21 cellular contexts compared by ENCODE assay signal in genomic region chr14:45359766-45360165, GRCh38.
DNase-seq lines count a peak whose midpoint lies in the region; ATAC-seq, FAIRE-seq and TF ChIP-seq lines count a peak whose summit lies in the region.
"Had no signal": no experiment of that assay in that cellular context is flagged by ENCODE, and none has a peak within 500 bp of the region (broad histone marks: within the 10 kb centered on the region; RNA-seq: fewer than 3 reads in every experiment).

No MANE protein-coding gene starts in this region.

- no peak overlapping the region for H3K4me3 Mint-ChIP-seq in astrocyte (ENCODE audit: unreplicated experiment)

- no peaks in the 10 kb centered on the region for H3K36me3 Mint-ChIP-seq in astrocyte (ENCODE audit: low read depth, unreplicated experiment)

- H3K36me3 ChIP-seq in GM23248 (ENCODE audit: low read depth): no peaks in the 10 kb centered on the region
- no peaks in the 10 kb centered on the region for H3K36me3 ChIP-seq in astrocyte (ENCODE audit: insufficient read depth, low read length)
- H3K36me3 ChIP-seq: BLaER1 had no signal

- no peak for ATAC-seq in GM18909 (IDR thresholded peaks at IDR 0.05; ENCODE audit: poor library complexity, unreplicated experiment)
- ATAC-seq: K562, Right ventricle myocardium inferior had no signal

- H3K9me3 ChIP-seq in GM23248 (ENCODE audit: low read depth) (no peaks in the 10 kb centered on the region), astrocyte (ENCODE audit: insufficient read depth, low read depth, low read length) (no peaks in the 10 kb centered on the region)
- H3K9me3 ChIP-seq: BLaER1 had no signal

- no peaks in the 10 kb centered on the region for H3K27me3 Mint-ChIP-seq in astrocyte (ENCODE audit: low read depth, unreplicated experiment)

- H2AFZ ChIP-seq in GM23248 (peak overlapping the region; percentile 72), astrocyte (ENCODE audit: low read depth, low read length) (no peak overlapping the region)

- no peaks in the 10 kb centered on the region for H3K79me2 ChIP-seq in GM23248 (ENCODE audit: insufficient read depth)
- no peaks in the 10 kb centered on the region for H3K79me2 ChIP-seq in astrocyte (ENCODE audit: insufficient read depth, low read length)

- H3K4me1 ChIP-seq in GM23248 (ENCODE audit: insufficient read depth) (peaks cover 17% of the 10 kb centered on the region), astrocyte (ENCODE audit: insufficient read depth, low read length) (no peaks in the 10 kb centered on the region)
- H3K4me1 ChIP-seq: BLaER1 had no signal

- no peak overlapping the region for H3K4me3 ChIP-seq in AG10803 (ENCODE audit: low read length)
- H3K4me3 ChIP-seq in GM23248: no peak overlapping the region; the same call in 1 of the 2 replicates
- no peak overlapping the region for H3K4me3 ChIP-seq in astrocyte (ENCODE audit: insufficient read depth, low read depth, low read length)
- H3K4me3 ChIP-seq: BLaER1, K562, SK-N-MC had no signal

- H3K27ac ChIP-seq in GM23248: peak overlapping the region; percentile 84
- no peak overlapping the region for H3K27ac ChIP-seq in astrocyte (ENCODE audit: low read depth, low read length)
- H3K27ac ChIP-seq: BLaER1, HL-60, SK-N-MC had no signal

- H3F3A ChIP-seq in GM23248 (ENCODE audit: insufficient read depth): peaks cover 6% of the 10 kb centered on the region

- FAIRE-seq in astrocyte (lab: Jason Lieb, UNC): no peak
- FAIRE-seq: GM18507, K562 had no signal

- H3K4me1 Mint-ChIP-seq in astrocyte (ENCODE audit: low read depth, unreplicated experiment): peaks cover 8% of the 10 kb centered on the region

- no peaks in the 10 kb centered on the region for H3K9me3 Mint-ChIP-seq in astrocyte (ENCODE audit: unreplicated experiment)

- 0 out of 2 replicates have a peak, but pooled peaks cover 5% of the 10 kb centered on the region for H3K9me2 ChIP-seq in GM23248 (ENCODE audit: insufficient read depth)

- in situ Hi-C loops in GM23248 (cut with MboI): no loop called here

- WGBS in GM23248 (ENCODE audit: low coverage in 1 of 2, low lambda C conversion rate in 2 of 2, missing lambda C conversion rate in 2 of 2), 2 experiments: 12% methylated on average over 3 of the region's 3 CpGs

- H4K20me1 ChIP-seq in GM23248 (ENCODE audit: insufficient read depth): no peaks in the 10 kb centered on the region
- H4K20me1 ChIP-seq in astrocyte (ENCODE audit: insufficient read depth, low read length): no peaks in the 10 kb centered on the region
- H4K20me1 ChIP-seq: BLaER1 had no signal

- peak overlapping the region; percentile 58 for H3K4me2 ChIP-seq in GM23248 (ENCODE audit: unreplicated experiment)
- H3K4me2 ChIP-seq in astrocyte (ENCODE audit: low read length): no peak overlapping the region
- H3K4me2 ChIP-seq: BLaER1 had no signal

- peak; percentile 48 for DNase-seq in AG10803 (ENCODE audit: low read depth)
- peak; percentile 84 for DNase-seq in GM23248
- peak; percentile 34 for DNase-seq in astrocyte (ENCODE audit: low read depth)
- peak; percentile 38 for DNase-seq in kidney tubule cell (ENCODE audit: low spot score)
- no peak for DNase-seq in effector CD4-positive, alpha-beta T cell
- no peak for DNase-seq in middle frontal gyrus (ENCODE audit: extremely low spot score, low spot score)
- no peak for DNase-seq in NCI-H446 (lab: John Stamatoyannopoulos, UW)
- DNase-seq: 8988T, DMS 273 treated with DMSO at 0.1 percent for 48 hours, GOT3, NCI-H1436, NCI-H2029 treated with DMSO at 0.1 percent for 48 hours, NCI-H510A treated with DMSO at 0.1 percent for 48 hours, NCI-H82 had no signal

- peak overlapping the region; percentile 65 for H3K27ac Mint-ChIP-seq in astrocyte (ENCODE audit: unreplicated experiment)

- H3K9ac ChIP-seq in GM23248: peak overlapping the region; percentile 54
- H3K9ac ChIP-seq in astrocyte (ENCODE audit: low read length): no peak overlapping the region
- H3K9ac ChIP-seq: BLaER1 had no signal

- TF ChIP-seq CTCF in AG10803 (conservative IDR thresholded peaks at IDR 0.05; ENCODE audit: low read length) (no peak), astrocyte (IDR thresholded peaks at IDR 0.05; ENCODE audit: insufficient read depth, low read depth, low read length) (no peak)

- H3K27me3 ChIP-seq in GM23248 (replicated peaks; ENCODE audit: insufficient read depth) (no peaks in the 10 kb centered on the region), astrocyte (ENCODE audit: insufficient read depth, low read length) (no peaks in the 10 kb centered on the region)
- H3K27me3 ChIP-seq: BLaER1 had no signal

Comparison
In these comparisons a context has a peak if more than half of its experiments do, and no peak if none do; other contexts are left out.
1. DNase-seq: peak in AG10803 (single experiment), GM23248 (single experiment), astrocyte (single experiment) and kidney tubule cell (single experiment); none in effector CD4-positive, alpha-beta T cell (single experiment), middle frontal gyrus (single experiment) and NCI-H446 (0 of 2).